17 cellular contexts compared by ENCODE assay signal in genomic region chr2:154952346-154953010, GRCh38.
DNase-seq lines count a peak whose midpoint lies in the region; ATAC-seq and TF ChIP-seq lines count a peak whose summit lies in the region.
"Had no signal": no experiment of that assay in that cellular context is flagged by ENCODE, and none has a peak within 500 bp of the region (broad histone marks: within the 10 kb centered on the region; RNA-seq: fewer than 3 reads in every experiment).

No MANE protein-coding gene starts in this region.

- H3K9ac ChIP-seq in GM23248 = no peak overlapping the region

- no peak overlapping the region for H3K4me2 ChIP-seq in GM23248 (ENCODE audit: unreplicated experiment)

- DNase-seq in Ammon's horn (ENCODE audit: low spot score) (peak; percentile 69), NCI-H524 (lab: John Stamatoyannopoulos, UW) (peak; percentile 48 to 78), dorsolateral prefrontal cortex (peak in 2 of 10 donors; percentile 11 to 34), adrenal gland (no peak), GM23248 (no peak), germinal center (ENCODE audit: low spot score) (no peak)
- DNase-seq in activated CD4-positive, alpha-beta T cell treated with anti-CD3 and anti-CD28 coated beads for 1 hour = no peak
- DNase-seq: activated CD4-positive, alpha-beta T cell treated with anti-CD3 and anti-CD28 coated beads for 4 hours; effector memory CD8-positive, alpha-beta T cell; GOT3; islet precursor cell; MV-4-11; stimulated activated CD4-positive, alpha-beta T cell treated with anti-CD3 and anti-CD28 coated beads, Interleukin-4, amount 100 ng/mL, for 24 hours; stimulated activated naive CD4-positive, alpha-beta T cell; SW 1271 had no signal

- no peaks in the 10 kb centered on the region for H3K9me2 ChIP-seq in GM23248 (ENCODE audit: insufficient read depth)

- H3K9me3 ChIP-seq in adrenal gland (replicated peaks in 1 of 3) (no peaks in the 10 kb centered on the region), GM23248 (ENCODE audit: low read depth) (no peaks in the 10 kb centered on the region)
- H3K9me3 ChIP-seq: right atrium auricular region had no signal

- H3K36me3 ChIP-seq in adrenal gland (replicated peaks in 1 of 2) = no peaks in the 10 kb centered on the region
- H3K36me3 ChIP-seq in GM23248 (ENCODE audit: low read depth) = no peaks in the 10 kb centered on the region
- H3K36me3 ChIP-seq: right atrium auricular region had no signal

- H3F3A ChIP-seq in GM23248 (ENCODE audit: insufficient read depth) = no peaks in the 10 kb centered on the region

- peak overlapping the region in 46 of 59 donors; percentile 8 to 88 (median 56) for H3K27ac ChIP-seq in dorsolateral prefrontal cortex
- H3K27ac ChIP-seq in adrenal gland = no peak overlapping the region
- H3K27ac ChIP-seq in GM23248 = no peak overlapping the region
- H3K27ac ChIP-seq: right atrium auricular region had no signal

- H3K27me3 ChIP-seq in dorsolateral prefrontal cortex (no peaks in the 10 kb centered on the region), adrenal gland (no peaks in the 10 kb centered on the region), GM23248 (replicated peaks; ENCODE audit: insufficient read depth) (no peaks in the 10 kb centered on the region)
- H3K27me3 ChIP-seq: right atrium auricular region had no signal

- ATAC-seq in HG03442 (IDR thresholded peaks at IDR 0.05; ENCODE audit: unreplicated experiment) = peak; percentile 53
- ATAC-seq: effector memory CD8-positive, alpha-beta T cell had no signal

- WGBS in adrenal gland, 4 donors = 54 to 68% (median 56%) methylated on average over 4 of the region's 4 CpGs
- 7 to 11% methylated on average over 4 of the region's 4 CpGs for WGBS in GM23248 (ENCODE audit: low coverage in 1 of 2, low lambda C conversion rate in 2 of 2, missing lambda C conversion rate in 2 of 2), 2 experiments

- TF ChIP-seq POLR2A in adrenal gland (IDR thresholded peaks at IDR 0.05) = no peak

- H3K4me1 ChIP-seq in adrenal gland (replicated peaks in 1 of 2) (no peaks in the 10 kb centered on the region), GM23248 (ENCODE audit: insufficient read depth) (no peaks in the 10 kb centered on the region)
- H3K4me1 ChIP-seq: right atrium auricular region had no signal

- TF ChIP-seq CTCF in dorsolateral prefrontal cortex (IDR thresholded peaks at IDR 0.05 in 54 of 56, conservative IDR thresholded peaks at IDR 0.05 in 2 of 56; ENCODE audit: low read depth in 1 of 56, partially characterized antibody in 56 of 56) (no peak), adrenal gland (IDR thresholded peaks at IDR 0.05) (no peak)

- in situ Hi-C loops in GM23248 (cut with MboI) = no loop called here

- no peaks in the 10 kb centered on the region for H4K20me1 ChIP-seq in GM23248 (ENCODE audit: insufficient read depth)

- H3K4me3 ChIP-seq in dorsolateral prefrontal cortex (no peak overlapping the region), adrenal gland (no peak overlapping the region), GM23248 (no peak overlapping the region)
- H3K4me3 ChIP-seq: right atrium auricular region had no signal

- H2AFZ ChIP-seq in GM23248 = no peak overlapping the region

- intact Hi-C loops in dorsolateral prefrontal cortex (cut with DNase I) (no loop called here), adrenal gland (cut with DNase I) (no loop called here)

- H3K79me2 ChIP-seq in GM23248 (ENCODE audit: insufficient read depth) = no peaks in the 10 kb centered on the region

Comparison
In these comparisons a context has a peak if more than half of its experiments do, and no peak if none do; other contexts are left out.
1. DNase-seq: peak in Ammon's horn (single experiment) and NCI-H524 (2 of 2); none in activated CD4-positive, alpha-beta T cell treated with anti-CD3 and anti-CD28 coated beads for 1 hour (single experiment), adrenal gland (0 of 7), GM23248 (single experiment) and germinal center (single experiment).
2. H3K27ac ChIP-seq: peak in dorsolateral prefrontal cortex (46 of 59); none in adrenal gland (0 of 5) and GM23248 (single experiment).